In the genomic region with DNA sequence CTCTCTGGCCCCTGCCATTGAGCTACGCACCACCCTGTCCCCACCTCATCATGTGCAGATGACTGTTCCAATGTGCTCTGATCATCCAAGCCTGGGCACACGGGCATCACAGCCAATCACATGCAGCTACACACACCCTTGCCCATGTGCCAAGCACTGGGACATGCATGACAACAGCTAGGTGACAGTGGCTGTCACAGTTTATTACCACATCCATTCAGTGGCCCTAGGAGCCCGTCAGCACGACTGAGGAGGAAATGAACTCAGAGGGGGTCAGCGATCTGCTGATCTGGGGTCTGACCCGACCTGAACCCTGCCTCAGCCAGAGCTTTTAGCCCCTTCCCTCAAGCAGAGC, we compare ENCODE assay signal across 13 cellular contexts. TPM values are rescaled to one million over a fixed set of nuclear protein-coding genes. Genes with fewer than 3 reads are reported as not detected.
A peak's percentile ranks its signal among the peaks of the same experiment; 100 is the strongest.
DNase-seq lines count a peak whose midpoint lies in the region; ATAC-seq and TF ChIP-seq lines count a peak whose summit lies in the region.
"Had no signal": no experiment of that assay in that cellular context is flagged by ENCODE, and none has a peak within 500 bp of the region (broad histone marks: within the 10 kb centered on the region; RNA-seq: fewer than 3 reads in every experiment).

No MANE protein-coding gene starts in this region.

- in situ Hi-C loops in KBM-7 (cut with MboI; ENCODE audit: low pct_unique_long_range_greater_than_20kb, low sequenced_read_pairs): no loop called here

- no peaks in the 10 kb centered on the region for H3K36me3 Mint-ChIP-seq in CD4-positive, alpha-beta memory T cell
- peaks cover 7% of the 10 kb centered on the region for H3K36me3 Mint-ChIP-seq in activated naive CD8-positive, alpha-beta T cell treated with anti-CD3 and anti-CD28 coated beads, Interleukin-2, amount 10 ng/mL, durations not matched to agents 7 days and 5 days
- no peaks in the 10 kb centered on the region for H3K36me3 Mint-ChIP-seq in natural killer cell

- H3K4me1 Mint-ChIP-seq in CD4-positive, alpha-beta memory T cell: peaks cover 53 to 94% (median 67%) of the 10 kb centered on the region in 4 donors
- peaks cover 60% of the 10 kb centered on the region for H3K4me1 Mint-ChIP-seq in activated naive CD8-positive, alpha-beta T cell treated with anti-CD3 and anti-CD28 coated beads, Interleukin-2, amount 10 ng/mL, durations not matched to agents 7 days and 5 days
- H3K4me1 Mint-ChIP-seq in natural killer cell: peaks cover 43 to 69% of the 10 kb centered on the region in 2 donors

- no peak for TF ChIP-seq CTCF in natural killer cell (IDR thresholded peaks at IDR 0.05)
- TF ChIP-seq CTCF in ascending aorta (IDR thresholded peaks at IDR 0.05): no peak

- TF ChIP-seq POLR2A in erythroblast (IDR thresholded peaks at IDR 0.05; ENCODE audit: low read length): no peak

- no peaks in the 10 kb centered on the region for H3K36me3 ChIP-seq in CD4-positive, alpha-beta memory T cell (ENCODE audit: insufficient read depth, low read length)
- no peaks in the 10 kb centered on the region for H3K36me3 ChIP-seq in ascending aorta

- no peaks in the 10 kb centered on the region for H3K9me3 Mint-ChIP-seq in CD4-positive, alpha-beta memory T cell
- H3K9me3 Mint-ChIP-seq in activated naive CD8-positive, alpha-beta T cell treated with anti-CD3 and anti-CD28 coated beads, Interleukin-2, amount 10 ng/mL, durations not matched to agents 7 days and 5 days: no peaks in the 10 kb centered on the region
- H3K9me3 Mint-ChIP-seq in natural killer cell: no peaks in the 10 kb centered on the region

- no peaks in the 10 kb centered on the region for H3K27me3 ChIP-seq in CD4-positive, alpha-beta memory T cell (ENCODE audit: insufficient read depth, low read length)
- no peaks in the 10 kb centered on the region for H3K27me3 ChIP-seq in ascending aorta

- CTCF ChIA-PET in CD4-positive, alpha-beta memory T cell (lab: Charles Lee; ENCODE audit: partially characterized antibody): interaction anchor here (1.1 to 21.6 kb wide), 6 partner anchors 12 to 127 kb away, joined by 3 to 1027 read pairs (median 66); a partner anchor contains a TSS

- no peaks in the 10 kb centered on the region for H3K27me3 Mint-ChIP-seq in CD4-positive, alpha-beta memory T cell
- no peaks in the 10 kb centered on the region for H3K27me3 Mint-ChIP-seq in activated naive CD8-positive, alpha-beta T cell treated with anti-CD3 and anti-CD28 coated beads, Interleukin-2, amount 10 ng/mL, durations not matched to agents 7 days and 5 days
- H3K27me3 Mint-ChIP-seq in natural killer cell (ENCODE audit: low read depth in 2 of 2): no peaks in the 10 kb centered on the region

- H3K27ac Mint-ChIP-seq in CD4-positive, alpha-beta memory T cell: peak overlapping the region; percentile 93 to 99 (median 97)
- H3K27ac Mint-ChIP-seq in activated naive CD8-positive, alpha-beta T cell treated with anti-CD3 and anti-CD28 coated beads, Interleukin-2, amount 10 ng/mL, durations not matched to agents 7 days and 5 days: peak overlapping the region; percentile 99
- peak overlapping the region; percentile 86 to 96 for H3K27ac Mint-ChIP-seq in natural killer cell

- peak; percentile 4 for ATAC-seq in activated naive CD8-positive, alpha-beta T cell treated with anti-CD3 and anti-CD28 coated beads, Interleukin-2, amount 10 ng/mL, durations not matched to agents 7 days and 5 days (ENCODE audit: low read depth)
- peak; percentile 32 to 51 (median 46) for ATAC-seq in natural killer cell
- ATAC-seq: HCT116 had no signal

- peaks cover 82% of the 10 kb centered on the region for H3K4me1 ChIP-seq in CD4-positive, alpha-beta memory T cell (ENCODE audit: insufficient read depth, low read length)
- H3K4me1 ChIP-seq in ascending aorta: peaks cover 0 to 2% of the 10 kb centered on the region in 2 donors

- H3K4me3 Mint-ChIP-seq in CD4-positive, alpha-beta memory T cell: peak overlapping the region in 7 of 8 donors; percentile 59 to 92 (median 74)
- peak overlapping the region; percentile 74 for H3K4me3 Mint-ChIP-seq in activated naive CD8-positive, alpha-beta T cell treated with anti-CD3 and anti-CD28 coated beads, Interleukin-2, amount 10 ng/mL, durations not matched to agents 7 days and 5 days
- peak overlapping the region; percentile 49 for H3K4me3 Mint-ChIP-seq in natural killer cell

- POLR2A ChIA-PET in CD4-positive, alpha-beta memory T cell (lab: Charles Lee; ENCODE audit: partially characterized antibody): interaction anchor here (1.1 to 38.6 kb wide), 7 partner anchors 12 to 88 kb away, joined by 3 to 3358 read pairs (median 61); a partner anchor contains a TSS
- POLR2A ChIA-PET in activated naive CD8-positive, alpha-beta T cell treated with anti-CD3 and anti-CD28 coated beads, Interleukin-2, amount 10 ng/mL, durations not matched to agents 7 days and 5 days (lab: Charles Lee): interaction anchor here (1.0 to 20.6 kb wide), 7 partner anchors 8 to 408 kb away, joined by 3 to 1079 read pairs (median 22); a partner anchor contains a TSS

- H3K4me3 ChIP-seq in CD4-positive, alpha-beta memory T cell (ENCODE audit: low read length in 2 of 2): peak overlapping the region in 1 of 2 donors; percentile 39
- no peak overlapping the region for H3K4me3 ChIP-seq in ascending aorta
- H3K4me3 ChIP-seq: SK-N-MC had no signal

- H3K9me3 ChIP-seq in CD4-positive, alpha-beta memory T cell (ENCODE audit: control insufficient read depth in 1 of 2, low read length in 2 of 2): no peaks in the 10 kb centered on the region
- no peaks in the 10 kb centered on the region for H3K9me3 ChIP-seq in ascending aorta

- DNase-seq in CD4-positive, alpha-beta memory T cell: peak in 1 of 5 donors; percentile 20
- DNase-seq in KBM-7 (peak; percentile 78), natural killer cell (no peak), ascending aorta (ENCODE audit: low spot score in 2 of 2) (no peak), RPMI8226 (no peak), NCI-H1930 (lab: John Stamatoyannopoulos, UW) (no peak), erythroblast (lab: John Stamatoyannopoulos, UW) (no peak)
- DNase-seq in activated naive CD8-positive, alpha-beta T cell treated with anti-CD3 and anti-CD28 coated beads, Interleukin-2, amount 10 ng/mL, durations not matched to agents 7 days and 5 days: no peak
- DNase-seq: DMS 273 treated with DMSO at 0.1 percent for 48 hours, NCI-H2107 had no signal

- intact Hi-C loops in CD4-positive, alpha-beta memory T cell (cut with micrococcal nuclease): no loop called here
- intact Hi-C loops in natural killer cell (cut with micrococcal nuclease): no loop called here
- intact Hi-C loops in ascending aorta (cut with DNase I): no loop called here

- H3K27ac ChIP-seq in CD4-positive, alpha-beta memory T cell (ENCODE audit: low read depth, low read length): peak overlapping the region; percentile 91
- H3K27ac ChIP-seq in ascending aorta: peak overlapping the region in 1 of 2 donors; percentile 47
- H3K27ac ChIP-seq: SK-N-MC had no signal

RNA-seq across cellular contexts. Expression of a gene that starts 10.2 kb away (rescaled TPM):
- 100 to 1,000 TPM; 293 to 305 TPM for total RNA-seq in CD4-positive, alpha-beta memory T cell
- 1,000 to 10,000 TPM in 1 of 2 donors, 100 to 1,000 TPM in 1; 979 to 1,531 TPM for polyA plus RNA-seq in CD4-positive, alpha-beta memory T cell
- 100 to 1,000 TPM; 531 to 542 TPM for total RNA-seq in activated naive CD8-positive, alpha-beta T cell treated with anti-CD3 and anti-CD28 coated beads, Interleukin-2, amount 10 ng/mL, durations not matched to agents 7 days and 5 days
- total RNA-seq in natural killer cell (100 to 1,000 TPM; 396 to 488 (median 437) TPM), ascending aorta (228 TPM)

RNA-seq across cellular contexts. Expression of a gene that starts 16.4 kb away (rescaled TPM):
- total RNA-seq in CD4-positive, alpha-beta memory T cell: 100 to 1,000 TPM; 115 to 117 TPM
- polyA plus RNA-seq in CD4-positive, alpha-beta memory T cell: 10 to 100 TPM; 13.3 to 17.4 TPM
- total RNA-seq in activated naive CD8-positive, alpha-beta T cell treated with anti-CD3 and anti-CD28 coated beads, Interleukin-2, amount 10 ng/mL, durations not matched to agents 7 days and 5 days: 10 to 100 TPM; 60.5 to 64.1 TPM
- 10 to 100 TPM; 22.7 to 32.0 (median 31.7) TPM for total RNA-seq in natural killer cell
- 14.5 TPM for total RNA-seq in ascending aorta

RNA-seq across cellular contexts. Expression of a gene that starts 27.7 kb away (rescaled TPM):
- total RNA-seq in CD4-positive, alpha-beta memory T cell: 1,000 to 10,000 TPM; 1,302 to 1,324 TPM
- over 10,000 TPM in 1 of 2 donors, 1,000 to 10,000 TPM in 1; 8,660 to 12,303 TPM for polyA plus RNA-seq in CD4-positive, alpha-beta memory T cell
- total RNA-seq in activated naive CD8-positive, alpha-beta T cell treated with anti-CD3 and anti-CD28 coated beads, Interleukin-2, amount 10 ng/mL, durations not matched to agents 7 days and 5 days: 1,000 to 10,000 TPM; 1,078 to 1,088 TPM
- total RNA-seq in natural killer cell: 100 to 1,000 TPM; 454 to 485 (median 482) TPM
- total RNA-seq in ascending aorta: not detected
- total RNA-seq: lung microvascular endothelial cell had no signal

RNA-seq across cellular contexts. Expression of a gene that starts 56.0 kb away (rescaled TPM):
- total RNA-seq in CD4-positive, alpha-beta memory T cell: 10 to 100 TPM; 20.4 to 21.9 TPM
- polyA plus RNA-seq in CD4-positive, alpha-beta memory T cell: 1 to 10 TPM; 6.7 to 9.4 TPM
- 10 to 100 TPM; 36.0 to 37.2 TPM for total RNA-seq in activated naive CD8-positive, alpha-beta T cell treated with anti-CD3 and anti-CD28 coated beads, Interleukin-2, amount 10 ng/mL, durations not matched to agents 7 days and 5 days
- total RNA-seq in natural killer cell (10 to 100 TPM; 13.0 to 20.4 (median 18.0) TPM), ascending aorta (5.0 TPM)

Comparison
In these comparisons a context has a peak if more than half of its experiments do, and no peak if none do; other contexts are left out.
1. RNA of a gene that starts 27.7 kb away (total RNA-seq): 1,302 to 1,324 TPM in CD4-positive, alpha-beta memory T cell, 1,078 to 1,088 TPM in activated naive CD8-positive, alpha-beta T cell treated with anti-CD3 and anti-CD28 coated beads, Interleukin-2, amount 10 ng/mL, durations not matched to agents 7 days and 5 days and 454 to 485 TPM in natural killer cell; not detected in ascending aorta (single experiment); every median in the first group is over 100 times any median in the second.
2. Peak in every context shown above with its lines, with median percentiles within 50 percentile points of each other: H3K27ac Mint-ChIP-seq and H3K4me3 Mint-ChIP-seq.